In genomic region chr10:22436893-22437619, GRCh38 we compare ENCODE assay signal across 8 cellular contexts.
DNase-seq lines count a peak whose midpoint lies in the region; ATAC-seq and TF ChIP-seq lines count a peak whose summit lies in the region.

No MANE protein-coding gene starts in this region.

- no peaks in the 10 kb centered on the region for H3K27me3 Mint-ChIP-seq in activated CD8-positive, alpha-beta T cell treated with anti-CD3 and anti-CD28 coated beads for 36 hours

- H3K36me3 Mint-ChIP-seq in activated CD8-positive, alpha-beta T cell treated with anti-CD3 and anti-CD28 coated beads for 36 hours (ENCODE audit: low read depth) = peaks cover 2% of the 10 kb centered on the region

- TF ChIP-seq CTCF in AG04449 (IDR thresholded peaks at IDR 0.05; ENCODE audit: insufficient read depth, low read length, missing control alignments) (no peak), lower lobe of right lung (IDR thresholded peaks at IDR 0.05) (peak; percentile 41)
- TF ChIP-seq CTCF in activated CD8-positive, alpha-beta T cell treated with anti-CD3 and anti-CD28 coated beads for 36 hours (IDR thresholded peaks at IDR 0.05) = no peak

- ATAC-seq in GM18508 (IDR thresholded peaks at IDR 0.05; ENCODE audit: insufficient read depth, unreplicated experiment) = peak; percentile 63
- peak; percentile 63 for ATAC-seq in HG02981 (IDR thresholded peaks at IDR 0.05; ENCODE audit: unreplicated experiment)
- ATAC-seq in activated CD8-positive, alpha-beta T cell treated with anti-CD3 and anti-CD28 coated beads for 36 hours = peak; percentile 86
- ATAC-seq in lower lobe of right lung = peak; percentile 94 to 97

- H3K36me3 ChIP-seq in ectodermal cell (ENCODE audit: control insufficient read depth, insufficient read depth, low read length) (no peaks in the 10 kb centered on the region), lower lobe of right lung (no peaks in the 10 kb centered on the region)

- peak overlapping the region; percentile 95 for H3K27ac Mint-ChIP-seq in activated CD8-positive, alpha-beta T cell treated with anti-CD3 and anti-CD28 coated beads for 36 hours

- no peaks in the 10 kb centered on the region for H3K9me3 ChIP-seq in ectodermal cell (ENCODE audit: control insufficient read depth, low read length)
- H3K9me3 ChIP-seq in lower lobe of right lung = no peaks in the 10 kb centered on the region

- intact Hi-C loops in activated CD8-positive, alpha-beta T cell treated with anti-CD3 and anti-CD28 coated beads for 36 hours (cut with micrococcal nuclease) = loop anchor here (5.0 to 10.0 kb wide), 3 partner anchors 72 to 432 kb away; partner anchors contain the start of genes BMI1 and DNAJC1
- intact Hi-C loops in lower lobe of right lung (cut with DNase I) = no loop called here

- CTCF ChIA-PET in AG04449 (lab: Yijun Ruan, JAX) = interaction anchor here (1.9 kb wide), 1 partner anchor 11 kb away, joined by 5 read pairs; no protein-coding TSS in a partner anchor
- CTCF ChIA-PET in activated CD8-positive, alpha-beta T cell treated with anti-CD3 and anti-CD28 coated beads for 36 hours (lab: Charles Lee) = interaction anchor here (1.2 kb wide), 1 partner anchor 67 kb away, joined by 3 read pairs; no protein-coding TSS in a partner anchor

- peak overlapping the region; percentile 89 for H3K27ac ChIP-seq in ectodermal cell (ENCODE audit: insufficient read depth, low read depth, low read length, poor library complexity, severe bottlenecking)
- H3K27ac ChIP-seq in lower lobe of right lung = peak overlapping the region; percentile 99

- H3K4me3 ChIP-seq in AG04449 (ENCODE audit: low read depth, low read length) (peak overlapping the region; percentile 71), ectodermal cell (ENCODE audit: insufficient read depth, low read depth, low read length) (peak overlapping the region; percentile 62), lower lobe of right lung (peak overlapping the region; percentile 82)

- H3K27me3 ChIP-seq in ectodermal cell (ENCODE audit: control insufficient read depth, insufficient read depth, low read length, poor library complexity, severe bottlenecking) (peaks cover 47% of the 10 kb centered on the region), lower lobe of right lung (ENCODE audit: low read depth) (no peaks in the 10 kb centered on the region)

- H3K4me3 Mint-ChIP-seq in activated CD8-positive, alpha-beta T cell treated with anti-CD3 and anti-CD28 coated beads for 36 hours = peak overlapping the region; percentile 88

- 0% methylated on average over 85 of the region's 85 CpGs for WGBS in ectodermal cell, 2 experiments

- peaks cover 3% of the 10 kb centered on the region for H3K4me1 ChIP-seq in ectodermal cell (ENCODE audit: control insufficient read depth, insufficient read depth, low read length)
- peaks cover 29% of the 10 kb centered on the region for H3K4me1 ChIP-seq in lower lobe of right lung

- H3K9me3 Mint-ChIP-seq in activated CD8-positive, alpha-beta T cell treated with anti-CD3 and anti-CD28 coated beads for 36 hours = no peaks in the 10 kb centered on the region

- POLR2A ChIA-PET in AG04449 (lab: Yijun Ruan, JAX) = interaction anchor here (0.7 to 1.9 kb wide), 6 partner anchors 10 to 121 kb away, joined by 4 to 8 read pairs (median 6); partner anchors contain the start of gene COMMD3
- POLR2A ChIA-PET in activated CD8-positive, alpha-beta T cell treated with anti-CD3 and anti-CD28 coated beads for 36 hours (lab: Charles Lee) = interaction anchor here (0.6 to 3.2 kb wide), 19 partner anchors 9 to 434 kb away, joined by 3 to 15 read pairs (median 3); partner anchors contain the start of gene COMMD3

- peaks cover 47% of the 10 kb centered on the region for H3K4me1 Mint-ChIP-seq in activated CD8-positive, alpha-beta T cell treated with anti-CD3 and anti-CD28 coated beads for 36 hours (ENCODE audit: low read depth)

- DNase-seq in AG04449 (ENCODE audit: low read depth, low spot score) = peak; percentile 68
- peak; percentile 81 for DNase-seq in NCI-H226
- peak; percentile 89 for DNase-seq in activated CD8-positive, alpha-beta T cell treated with anti-CD3 and anti-CD28 coated beads for 36 hours
- peak; percentile 96 for DNase-seq in lower lobe of right lung
- DNase-seq in stimulated activated CD4-positive, alpha-beta T cell treated with anti-CD3 and anti-CD28 coated beads, Interleukin-4, amount 100 ng/mL, for 48 hours (ENCODE audit: low read depth in 2 of 2) = peak; percentile 71 to 80

Comparison
In these comparisons a context has a peak if more than half of its experiments do, and no peak if none do; other contexts are left out.
1. Peak in every context shown above with its lines: DNase-seq, ATAC-seq, H3K4me3 ChIP-seq and H3K27ac ChIP-seq.